Comparison of ENCODE assay signal across 9 cellular contexts in genomic region chr20:1225263-1225728, GRCh38. TPM values are rescaled to one million over a fixed set of nuclear protein-coding genes. Genes with fewer than 3 reads are reported as not detected.
A peak's percentile ranks its signal among the peaks of the same experiment; 100 is the strongest.
DNase-seq lines count a peak whose midpoint lies in the region; ATAC-seq and TF ChIP-seq lines count a peak whose summit lies in the region.
"Had no signal": no experiment of that assay in that cellular context is flagged by ENCODE, and none has a peak within 500 bp of the region (broad histone marks: within the 10 kb centered on the region; RNA-seq: fewer than 3 reads in every experiment).

No MANE protein-coding gene starts in this region.

- H3K9me3 ChIP-seq in iPS-15b (ENCODE audit: control insufficient read depth, insufficient read depth, low read length) (no peaks in the 10 kb centered on the region), subcutaneous abdominal adipose tissue (ENCODE audit: control insufficient read depth in 5 of 5, low read length in 5 of 5) (no peaks in the 10 kb centered on the region), body of pancreas (no peaks in the 10 kb centered on the region)

- H3K4me3 Mint-ChIP-seq in activated B cell treated with CpG ODN at 0.5 μM for 24 hours: peak overlapping the region; percentile 76

- H3K9me3 Mint-ChIP-seq in activated B cell treated with CpG ODN at 0.5 μM for 24 hours: peaks cover 3% of the 10 kb centered on the region

- 3 to 4% methylated on average over 19 to 25 of the region's 26 CpGs for WGBS in body of pancreas, 2 donors

- no peaks in the 10 kb centered on the region for H3K36me3 Mint-ChIP-seq in activated B cell treated with CpG ODN at 0.5 μM for 24 hours (ENCODE audit: low read depth)

- H3K36me3 ChIP-seq in iPS-15b (ENCODE audit: control insufficient read depth, insufficient read depth, low read length): no peaks in the 10 kb centered on the region
- H3K36me3 ChIP-seq in subcutaneous abdominal adipose tissue (ENCODE audit: control insufficient read depth in 5 of 5, insufficient read depth in 5 of 5, low read length in 5 of 5): no peaks in the 10 kb centered on the region
- no peaks in the 10 kb centered on the region for H3K36me3 ChIP-seq in body of pancreas (replicated peaks in 1 of 2; ENCODE audit: insufficient read depth in 1 of 2, low read depth in 2 of 2)

- TF ChIP-seq POLR2A in body of pancreas (IDR thresholded peaks at IDR 0.05): no peak

- no peaks in the 10 kb centered on the region for H3K4me1 ChIP-seq in iPS-15b (ENCODE audit: control insufficient read depth, insufficient read depth, low read length)
- H3K4me1 ChIP-seq in subcutaneous abdominal adipose tissue (ENCODE audit: control insufficient read depth in 5 of 5, insufficient read depth in 5 of 5, low read length in 5 of 5): peaks cover 0 to 18% (median 12%) of the 10 kb centered on the region in 5 donors
- H3K4me1 ChIP-seq in body of pancreas: peaks cover 12% of the 10 kb centered on the region

- H3K27me3 ChIP-seq in iPS-15b (ENCODE audit: control insufficient read depth, insufficient read depth, low read length): peaks cover 35% of the 10 kb centered on the region
- H3K27me3 ChIP-seq in subcutaneous abdominal adipose tissue (ENCODE audit: control insufficient read depth in 5 of 5, insufficient read depth in 4 of 5, low read length in 5 of 5): peaks cover 0 to 23% (median 5%) of the 10 kb centered on the region in 5 donors
- peaks cover 0 to 5% of the 10 kb centered on the region in 2 donors for H3K27me3 ChIP-seq in body of pancreas

- H3K9ac ChIP-seq in iPS-15b (ENCODE audit: low read depth, low read length) (no peak overlapping the region), subcutaneous abdominal adipose tissue (ENCODE audit: low read length in 5 of 5) (no peak overlapping the region)

- H3K27me3 Mint-ChIP-seq in activated B cell treated with CpG ODN at 0.5 μM for 24 hours: peaks cover 21% of the 10 kb centered on the region

- ATAC-seq in activated CD4-positive, CD25-positive, alpha-beta regulatory T cell treated with anti-CD3 and anti-CD28 coated beads, Interleukin-2, amount 50 U/mL, for 24 hours: peak; percentile 27 to 44
- ATAC-seq in activated B cell treated with CpG ODN at 0.5 μM for 24 hours (ENCODE audit: low read depth) (no peak), body of pancreas (no peak), GM21390 (IDR thresholded peaks at IDR 0.05; ENCODE audit: unreplicated experiment) (no peak)

- POLR2A ChIA-PET in activated B cell treated with CpG ODN at 0.5 μM for 24 hours (lab: Charles Lee): no interaction called here

- H3K4me3 ChIP-seq in iPS-15b (ENCODE audit: low read depth, low read length) (peak overlapping the region; percentile 45), subcutaneous abdominal adipose tissue (ENCODE audit: low read depth in 1 of 5, low read length in 5 of 5) (peak overlapping the region; percentile 50 to 60 (median 54)), body of pancreas (peak overlapping the region in 1 of 2 donors; percentile 36)

- no peak for DNase-seq in activated CD4-positive, CD25-positive, alpha-beta regulatory T cell treated with anti-CD3 and anti-CD28 coated beads, Interleukin-2, amount 50 U/mL, for 72 hours
- DNase-seq in activated B cell treated with CpG ODN at 0.5 μM for 24 hours: peak; percentile 22
- DNase-seq in body of pancreas: no peak
- no peak for DNase-seq in DMS 273 treated with DMSO at 0.1 percent for 48 hours (lab: John Stamatoyannopoulos, UW)

- no peak overlapping the region for H3K27ac ChIP-seq in subcutaneous abdominal adipose tissue (ENCODE audit: low read depth, low read length)
- H3K27ac ChIP-seq in body of pancreas: no peak overlapping the region

- CTCF ChIA-PET in activated B cell treated with CpG ODN at 0.5 μM for 24 hours (lab: Charles Lee): no interaction called here

- intact Hi-C loops in activated B cell treated with CpG ODN at 0.5 μM for 24 hours (cut with micrococcal nuclease) (loop anchor here (5.0 to 10.0 kb wide), 3 partner anchors 108 to 383 kb away; partner anchors contain the start of genes NSFL1C and PSMF1), body of pancreas (cut with DNase I) (no loop called here)

- H3K27ac Mint-ChIP-seq in activated B cell treated with CpG ODN at 0.5 μM for 24 hours: no peak overlapping the region

- peaks cover 13% of the 10 kb centered on the region for H3K4me1 Mint-ChIP-seq in activated B cell treated with CpG ODN at 0.5 μM for 24 hours

- TF ChIP-seq CTCF in activated B cell treated with CpG ODN at 0.5 μM for 24 hours (IDR thresholded peaks at IDR 0.05) (no peak), body of pancreas (IDR thresholded peaks at IDR 0.05) (no peak)

RNA-seq across cellular contexts. Expression of gene RAD21L1, which starts 0.5 kb away (rescaled TPM):
- not detected in 2 replicates for total RNA-seq in activated B cell treated with CpG ODN at 0.5 μM for 24 hours
- total RNA-seq in body of pancreas: not detected
- total RNA-seq: T-helper 1 cell treated with Interleukin-12 subunit alpha and Interleukin-12 subunit beta and Interleukin-4 antibody, amounts not matched to agents 30 ng/mL and 1 ng/mL, for 36 hours had no signal

RNA-seq across cellular contexts. Expression of gene C20orf202, which starts 22.0 kb away (rescaled TPM):
- total RNA-seq in activated B cell treated with CpG ODN at 0.5 μM for 24 hours: not detected in 2 replicates
- not detected for total RNA-seq in body of pancreas
- total RNA-seq: T-helper 1 cell treated with Interleukin-12 subunit alpha and Interleukin-12 subunit beta and Interleukin-4 antibody, amounts not matched to agents 30 ng/mL and 1 ng/mL, for 36 hours had no signal

RNA-seq across cellular contexts. Expression of gene TMEM74B, which starts 40.5 kb away (rescaled TPM):
- total RNA-seq in activated B cell treated with CpG ODN at 0.5 μM for 24 hours: 0.20 TPM in 1 of 2 replicates, not detected in the other
- total RNA-seq in body of pancreas: not detected

RNA-seq across cellular contexts. Expression of gene SNPH, which starts 40.8 kb away (rescaled TPM):
- total RNA-seq in activated B cell treated with CpG ODN at 0.5 μM for 24 hours: 0.86 and 1.0 TPM in 2 replicates
- total RNA-seq in body of pancreas: 1 to 10 TPM; 3.3 to 3.4 TPM

Comparison
In these comparisons a context has a peak if more than half of its experiments do, and no peak if none do; other contexts are left out.
1. ATAC-seq: peak in activated CD4-positive, CD25-positive, alpha-beta regulatory T cell treated with anti-CD3 and anti-CD28 coated beads, Interleukin-2, amount 50 U/mL, for 24 hours (2 of 2); none in activated B cell treated with CpG ODN at 0.5 μM for 24 hours (single experiment), body of pancreas (single experiment) and GM21390 (single experiment).